ENCODE assay signal across 8 cellular contexts in genomic region chr10:63521389-63522128, GRCh38. TPM values are rescaled to one million over a fixed set of nuclear protein-coding genes. Genes with fewer than 3 reads are reported as not detected.
A peak's percentile ranks its signal among the peaks of the same experiment; 100 is the strongest.
DNase-seq lines count a peak whose midpoint lies in the region; ATAC-seq, FAIRE-seq and TF ChIP-seq lines count a peak whose summit lies in the region.

REEP3 (plus strand) TSS chr10:63521401; CDS start chr10:63521546, 145 bp downstream.

- peak; percentile 58 for ATAC-seq in GM21576 (IDR thresholded peaks at IDR 0.05; ENCODE audit: unreplicated experiment)
- peak; percentile 70 to 91 (median 86) for ATAC-seq in heart right ventricle

- TF ChIP-seq CTCF in adrenal gland (IDR thresholded peaks at IDR 0.05): peak in 1 of 6 experiments; percentile 11
- no peak for TF ChIP-seq CTCF in heart right ventricle (IDR thresholded peaks at IDR 0.05)

- H3K4me3 ChIP-seq in adrenal gland (peak within 1 kb of the TSS in 3 of 4 donors; percentile 23 to 92 (median 65)), heart right ventricle (peak within 1 kb of the TSS; percentile 51 to 91 (median 80))

- H3K4me1 ChIP-seq in adrenal gland (replicated peaks in 1 of 2) (peaks cover 17 to 54% of the 10 kb centered on the region in 2 donors), heart right ventricle (peaks cover 0 to 81% (median 59%) of the 10 kb centered on the region in 9 donors)

- TF ChIP-seq POLR2A in adrenal gland (IDR thresholded peaks at IDR 0.05): peak; percentile 82

- DNase-seq in GDM1 (lab: John Stamatoyannopoulos, UW): peak; percentile 72
- peak; percentile 38 for DNase-seq in T follicular helper cell (ENCODE audit: low read depth)
- peak; percentile 72 to 84 (median 73) for DNase-seq in adrenal gland
- peak; percentile 68 to 72 for DNase-seq in heart right ventricle
- DNase-seq in posterior vena cava (ENCODE audit: low spot score): peak; percentile 87
- peak; percentile 91 for DNase-seq in urothelium cell line (ENCODE audit: low spot score)

- H3K36me3 ChIP-seq in adrenal gland (replicated peaks in 1 of 2) (no peaks in the 10 kb centered on the region), heart right ventricle (no peaks in the 10 kb centered on the region)

- intact Hi-C loops in adrenal gland (cut with DNase I): no loop called here
- intact Hi-C loops in heart right ventricle (cut with DNase I): loop anchor here in 7 of 10 donors (1.0 to 10.0 kb wide), 15 partner anchors 51 to 314 kb away; partner anchors contain the start of gene JMJD1C (in 4 of the 7)
- intact Hi-C loops in posterior vena cava (cut with DNase I): loop anchor here (1.0 to 10.0 kb wide), 3 partner anchors 51 to 63 kb away; partner anchors contain the start of gene JMJD1C (in 1 of the 2)

- peak within 1 kb of the TSS; percentile 70 to 99 (median 94) for H3K27ac ChIP-seq in adrenal gland
- H3K27ac ChIP-seq in heart right ventricle: peak within 1 kb of the TSS; percentile 97 to 99 (median 99)

- no peak for TF ChIP-seq RAD21 in Ishikawa (IDR thresholded peaks at IDR 0.05; ENCODE audit: low read depth)

- no peak for TF ChIP-seq EP300 in Ishikawa (IDR thresholded peaks at IDR 0.05; ENCODE audit: borderline replicate concordance)

- H3K27me3 ChIP-seq in adrenal gland (no peaks in the 10 kb centered on the region), heart right ventricle (no peaks in the 10 kb centered on the region)

- FAIRE-seq in urothelium cell line (lab: Jason Lieb, UNC): peak; percentile 66

- 0% methylated on average over 1 to 98 of the region's 99 CpGs; no CpG with 5 or more reads in 1 of the 4 donors for WGBS in adrenal gland, 4 donors
- WGBS in heart right ventricle, 2 donors: 1% methylated on average over 59 to 98 of the region's 99 CpGs

- H3K9me3 ChIP-seq in adrenal gland (replicated peaks in 1 of 3): no peaks in the 10 kb centered on the region
- H3K9me3 ChIP-seq in heart right ventricle: peaks cover 0 to 6% (median 0%) of the 10 kb centered on the region in 11 donors

TF ChIP-seq in Ishikawa, 13 proteins besides CTCF, POLR2A, EP300 and RAD21:
- TF ChIP-seq USF1 (IDR thresholded peaks at IDR 0.05) (peak; percentile 86), CREB1 (IDR thresholded peaks at IDR 0.05; ENCODE audit: low read depth) (no peak), TAF1 (IDR thresholded peaks at IDR 0.05; ENCODE audit: low read depth) (peak; percentile 12; the same call in 1 of the 2 replicates), YY1 (IDR thresholded peaks at IDR 0.05; ENCODE audit: low read depth) (peak; percentile 41; the same call in 1 of the 2 replicates)

RNA-seq across cellular contexts. Expression of gene REEP3, which starts in this region (rescaled TPM):
- total RNA-seq in adrenal gland (10 to 100 TPM; 36.9 to 79.8 (median 53.7) TPM), heart right ventricle (10 to 100 TPM; 12.3 to 27.7 (median 18.1) TPM), posterior vena cava (10 to 100 TPM; 57.0 to 67.2 TPM)
- polyA plus RNA-seq in adrenal gland (10 to 100 TPM in 1 of 3 donors, 1 to 10 TPM in 2; 5.1 to 49.3 (median 9.3) TPM), heart right ventricle (10 to 100 TPM in 1 of 2 donors, 1 to 10 TPM in 1; 9.9 to 13.7 TPM)

Comparison
In these comparisons a context has a peak if more than half of its experiments do, and no peak if none do; other contexts are left out.
1. Peak in every context shown above with its lines: DNase-seq, ATAC-seq, H3K4me3 ChIP-seq and H3K27ac ChIP-seq.
2. DNase-seq: peak in every context shown above with its lines; median percentile 91 in urothelium cell line; 87 in posterior vena cava; 73 in adrenal gland; 72 in GDM1; 70 in heart right ventricle; 38 in T follicular helper cell.
3. intact Hi-C loops: an anchor here in heart right ventricle (1.0 to 10.0 kb wide) and posterior vena cava (1.0 to 10.0 kb wide); none called in adrenal gland.